In the genomic region with DNA sequence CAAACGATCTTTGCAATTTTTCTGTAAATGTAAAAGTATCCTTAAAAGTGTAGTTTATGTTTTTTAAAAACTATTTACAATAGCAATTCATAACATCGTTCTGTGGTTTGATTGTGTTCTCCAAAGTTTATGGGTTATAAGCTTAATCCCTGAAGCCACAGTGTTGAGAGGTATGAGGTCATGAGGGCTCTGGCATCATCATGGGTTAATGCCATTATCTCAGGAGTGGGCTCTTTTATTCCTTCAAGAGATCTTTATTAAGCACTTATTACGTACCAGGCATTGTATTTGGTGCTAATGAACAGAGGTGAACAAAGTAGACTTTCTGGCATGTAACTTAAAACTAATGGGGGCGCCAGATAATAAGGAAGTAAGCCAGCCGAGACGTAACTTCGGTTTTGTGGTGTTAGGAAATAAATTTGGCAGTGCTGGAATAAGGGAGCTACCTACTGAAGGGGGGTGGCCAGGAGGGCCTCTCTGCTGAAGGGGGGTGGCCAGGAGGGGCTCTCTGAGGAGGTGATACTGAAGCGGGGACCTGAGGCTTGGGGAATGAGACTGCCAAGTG, we compare ENCODE assay signal across 28 cellular contexts.
DNase-seq lines count a peak whose midpoint lies in the region; ATAC-seq, FAIRE-seq and TF ChIP-seq lines count a peak whose summit lies in the region.
"Had no signal": no experiment of that assay in that cellular context is flagged by ENCODE, and none has a peak within 500 bp of the region (broad histone marks: within the 10 kb centered on the region; RNA-seq: fewer than 3 reads in every experiment).

No MANE protein-coding gene starts in this region.

- no peak overlapping the region for H3K9ac ChIP-seq in endothelial cell of umbilical vein (replicated peaks; ENCODE audit: extremely low read depth, insufficient read depth, low read length)
- H3K9ac ChIP-seq: parathyroid adenoma had no signal

- peaks cover 46% of the 10 kb centered on the region for H3K4me1 ChIP-seq in endothelial cell of umbilical vein (ENCODE audit: control insufficient read depth, extremely low read depth, insufficient read depth, low read length)
- peaks cover 37% of the 10 kb centered on the region for H3K4me1 ChIP-seq in osteoblast (ENCODE audit: insufficient read depth, low read length)
- H3K4me1 ChIP-seq: parathyroid adenoma, Peyer's patch had no signal

- H3K4me3 ChIP-seq in endothelial cell of umbilical vein (replicated peaks in 1 of 3; ENCODE audit: insufficient read depth in 1 of 3, low read depth in 1 of 3, low read length in 3 of 3) (no peak overlapping the region), osteoblast (ENCODE audit: insufficient read depth, low read length) (no peak overlapping the region)
- H3K4me3 ChIP-seq: Peyer's patch, stomach had no signal

- no peak for ATAC-seq in activated T-helper 17 cell treated with anti-CD3 and anti-CD28 coated beads, Interleukin-2, amount 50 U/mL, for 72 hours (replicated peaks)
- ATAC-seq: right cardiac atrium had no signal

- POLR2A ChIA-PET in endothelial cell of umbilical vein (lab: Charles Lee), result no interaction called here

- no TSS peak for BruUV-seq in endothelial cell of umbilical vein (replicated peaks; lab: Mats Ljungman, UMichigan)

- no peaks in the 10 kb centered on the region for H3K9me3 Mint-ChIP-seq in activated T-helper 17 cell treated with anti-CD3 and anti-CD28 coated beads, Interleukin-2, amount 50 U/mL, for 72 hours
- H3K9me3 Mint-ChIP-seq: activated naive CD8-positive, alpha-beta T cell treated with anti-CD3 and anti-CD28 coated beads for 36 hours; activated T-helper 1 cell treated with anti-CD3 and anti-CD28 coated beads, Interleukin-12 subunit alpha, Interleukin-12 subunit beta, Interleukin-2, Interleukin-4 antibody, amounts not matched to agents 30 ng/mL and 10 ng/mL and 1 ng/mL, durations not matched to agents 14 hours and 24 hours and 36 hours; dendritic cell treated with granulocyte-macrophage colony-stimulating factor and Interleukin-4, amounts not matched to agents 40 ng/mL and 50 ng/mL, for 4 days; memory B cell; naive B cell; type B pancreatic cell had no signal

- H3K27me3 ChIP-seq in endothelial cell of umbilical vein (ENCODE audit: control insufficient read depth in 2 of 2, insufficient read depth in 2 of 2, low read length in 2 of 2) (no peaks in the 10 kb centered on the region), osteoblast (ENCODE audit: insufficient read depth, low read length) (no peaks in the 10 kb centered on the region)
- H3K27me3 ChIP-seq: Peyer's patch, stomach had no signal

- H3K36me3 ChIP-seq in endothelial cell of umbilical vein (ENCODE audit: control insufficient read depth in 2 of 2, extremely low read depth in 1 of 2, insufficient read depth in 2 of 2, low read length in 2 of 2) (peaks cover 0 to 8% of the 10 kb centered on the region in 2 experiments), osteoblast (ENCODE audit: insufficient read depth, low read length) (peaks cover 16% of the 10 kb centered on the region)

- no peak overlapping the region for H3K27ac Mint-ChIP-seq in activated T-helper 17 cell treated with anti-CD3 and anti-CD28 coated beads, Interleukin-2, amount 50 U/mL, for 72 hours
- H3K27ac Mint-ChIP-seq: activated naive CD8-positive, alpha-beta T cell treated with anti-CD3 and anti-CD28 coated beads for 36 hours; activated T-helper 1 cell treated with anti-CD3 and anti-CD28 coated beads, Interleukin-12 subunit alpha, Interleukin-12 subunit beta, Interleukin-2, Interleukin-4 antibody, amounts not matched to agents 30 ng/mL and 10 ng/mL and 1 ng/mL, durations not matched to agents 14 hours and 24 hours and 36 hours; B cell; dendritic cell treated with granulocyte-macrophage colony-stimulating factor and Interleukin-4, amounts not matched to agents 40 ng/mL and 50 ng/mL, for 4 days; naive B cell; type B pancreatic cell had no signal

- CTCF ChIA-PET in endothelial cell of umbilical vein (lab: Charles Lee), result interaction anchor here (0.8 to 1.8 kb wide), 5 partner anchors 12 to 144 kb away, joined by 3 to 12 read pairs (median 3); no protein-coding TSS in a partner anchor

- H3K9me3 ChIP-seq in endothelial cell of umbilical vein (replicated peaks; ENCODE audit: control insufficient read depth, insufficient read depth, low read length), result no peaks in the 10 kb centered on the region
- H3K9me3 ChIP-seq in osteoblast (ENCODE audit: low read depth, low read length), result no peaks in the 10 kb centered on the region
- H3K9me3 ChIP-seq: Peyer's patch, stomach had no signal

- no peaks in the 10 kb centered on the region for H3K27me3 Mint-ChIP-seq in activated T-helper 17 cell treated with anti-CD3 and anti-CD28 coated beads, Interleukin-2, amount 50 U/mL, for 72 hours
- H3K27me3 Mint-ChIP-seq: activated naive CD8-positive, alpha-beta T cell treated with anti-CD3 and anti-CD28 coated beads for 36 hours; B cell; dendritic cell treated with granulocyte-macrophage colony-stimulating factor and Interleukin-4, amounts not matched to agents 40 ng/mL and 50 ng/mL, for 4 days; memory B cell; naive B cell; type B pancreatic cell had no signal

- H3K4me2 ChIP-seq in endothelial cell of umbilical vein (ENCODE audit: insufficient read depth, low read length) (no peak overlapping the region), osteoblast (ENCODE audit: insufficient read depth, low read length) (no peak overlapping the region)

- H3K4me1 Mint-ChIP-seq in activated T-helper 17 cell treated with anti-CD3 and anti-CD28 coated beads, Interleukin-2, amount 50 U/mL, for 72 hours, result peaks cover 32% of the 10 kb centered on the region
- H3K4me1 Mint-ChIP-seq: naive B cell had no signal

- no peak overlapping the region for H3K4me3 Mint-ChIP-seq in activated T-helper 17 cell treated with anti-CD3 and anti-CD28 coated beads, Interleukin-2, amount 50 U/mL, for 72 hours
- H3K4me3 Mint-ChIP-seq: activated naive CD8-positive, alpha-beta T cell treated with anti-CD3 and anti-CD28 coated beads for 36 hours; activated T-helper 1 cell treated with anti-CD3 and anti-CD28 coated beads, Interleukin-12 subunit alpha, Interleukin-12 subunit beta, Interleukin-2, Interleukin-4 antibody, amounts not matched to agents 30 ng/mL and 10 ng/mL and 1 ng/mL, durations not matched to agents 14 hours and 24 hours and 36 hours; B cell; dendritic cell treated with granulocyte-macrophage colony-stimulating factor and Interleukin-4, amounts not matched to agents 40 ng/mL and 50 ng/mL, for 4 days; memory B cell; naive B cell; type B pancreatic cell had no signal

- H4K20me1 ChIP-seq in endothelial cell of umbilical vein (replicated peaks; ENCODE audit: control insufficient read depth, extremely low read depth, insufficient read depth, low read length) (no peaks in the 10 kb centered on the region), osteoblast (ENCODE audit: insufficient read depth, low read length) (peaks cover 15% of the 10 kb centered on the region)

- dilution Hi-C loops in endothelial cell of umbilical vein (cut with MboI; ENCODE audit: extremely low pct_ligation_motif_present, low sequenced_read_pairs), result no loop called here

- FAIRE-seq in endothelial cell of umbilical vein (lab: Jason Lieb, UNC), result peak; percentile 33
- FAIRE-seq: frontal cortex, keratinocyte had no signal

- H3K9me1 ChIP-seq in endothelial cell of umbilical vein (replicated peaks; ENCODE audit: control insufficient read depth, extremely low read depth, insufficient read depth, low read length), result no peaks in the 10 kb centered on the region

- TF ChIP-seq POLR2A in endothelial cell of umbilical vein (IDR thresholded peaks at IDR 0.05; ENCODE audit: low read depth, low read length), result no peak

- peaks cover 81% of the 10 kb centered on the region for H3K36me3 Mint-ChIP-seq in activated T-helper 17 cell treated with anti-CD3 and anti-CD28 coated beads, Interleukin-2, amount 50 U/mL, for 72 hours (ENCODE audit: low read depth)

- intact Hi-C loops in endothelial cell of umbilical vein (cut with micrococcal nuclease) (loop anchor here (2.0 kb wide), 1 partner anchor 142 kb away; no protein-coding TSS in a partner anchor), head of caudate nucleus (cut with DNase I) (no loop called here)

- H3K79me2 ChIP-seq in endothelial cell of umbilical vein (ENCODE audit: control insufficient read depth, insufficient read depth, low read length) (no peaks in the 10 kb centered on the region), osteoblast (ENCODE audit: insufficient read depth, low read length) (no peaks in the 10 kb centered on the region)
- H3K79me2 ChIP-seq: parathyroid adenoma had no signal

- no peak overlapping the region for H2AFZ ChIP-seq in endothelial cell of umbilical vein (ENCODE audit: low read depth, low read length)
- H2AFZ ChIP-seq in osteoblast (ENCODE audit: low read length), result no peak overlapping the region
- H2AFZ ChIP-seq: parathyroid adenoma had no signal

- in situ Hi-C loops in SK-MEL-5 (cut with HindIII; ENCODE audit: low pct_unique_long_range_greater_than_20kb, low sequenced_read_pairs), result no loop called here

- TF ChIP-seq CTCF in endothelial cell of umbilical vein (IDR thresholded peaks at IDR 0.05; ENCODE audit: extremely low read depth in 1 of 2, insufficient read depth in 1 of 2, low read depth in 1 of 2, low read length in 2 of 2), result no peak
- TF ChIP-seq CTCF in osteoblast (IDR thresholded peaks at IDR 0.05; ENCODE audit: extremely low read depth, low read depth, low read length), result no peak

- DNase-seq in NCI-H82 (lab: John Stamatoyannopoulos, UW) (peak; percentile 34), NCI-H82 treated with DMSO at 0.1 percent for 48 hours (lab: John Stamatoyannopoulos, UW; ENCODE audit: unreplicated experiment) (no peak), SK-MEL-5 (ENCODE audit: low read depth, low spot score) (peak; percentile 26), endothelial cell of umbilical vein (ENCODE audit: low read depth, low spot score) (no peak), osteoblast (ENCODE audit: insufficient read length, low spot score, missing footprints) (no peak), activated gamma-delta T cell (lab: John Stamatoyannopoulos, UW) (no peak), head of caudate nucleus (no peak)
- DNase-seq: 8988T; activated CD4-positive, alpha-beta T cell treated with anti-CD3 and anti-CD28 coated beads, Interleukin-2, amount 50 U/mL, for 1 hour; activated naive CD8-positive, alpha-beta T cell treated with anti-CD3 and anti-CD28 coated beads for 36 hours; DMS79; KBM-7; naive B cell; NCI-H2029 treated with DMSO at 0.1 percent for 48 hours; NCI-H446; Peyer's patch; stomach; T-helper 2 cell had no signal

- peak overlapping the region; percentile 76 for H3K27ac ChIP-seq in endothelial cell of umbilical vein (ENCODE audit: insufficient read depth, low read depth, low read length)
- H3K27ac ChIP-seq in osteoblast (ENCODE audit: low read depth, low read length), result peak overlapping the region; percentile 65
- H3K27ac ChIP-seq: parathyroid adenoma, Peyer's patch, stomach had no signal

TF ChIP-seq in endothelial cell of umbilical vein, 7 proteins besides CTCF, POLR2A, EP300 and RAD21 (continues in another document):
- TF ChIP-seq EZH2 (IDR thresholded peaks at IDR 0.05; ENCODE audit: borderline replicate concordance, low read depth, low read length, severe bottlenecking), result no peak
- TF ChIP-seq, protein P1, sequence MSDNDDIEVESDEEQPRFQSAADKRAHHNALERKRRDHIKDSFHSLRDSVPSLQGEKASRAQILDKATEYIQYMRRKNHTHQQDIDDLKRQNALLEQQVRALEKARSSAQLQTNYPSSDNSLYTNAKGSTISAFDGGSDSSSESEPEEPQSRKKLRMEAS (IDR thresholded peaks at IDR 0.05; ENCODE audit: insufficient read depth, insufficient read length), result no peak

Comparison
In these comparisons a context has a peak if more than half of its experiments do, and no peak if none do; other contexts are left out.
1. DNase-seq: peak in NCI-H82 (single experiment) and SK-MEL-5 (single experiment); none in NCI-H82 treated with DMSO at 0.1 percent for 48 hours (single experiment), endothelial cell of umbilical vein (single experiment), osteoblast (single experiment), activated gamma-delta T cell (single experiment) and head of caudate nucleus (0 of 42).